Comparison of ENCODE assay signal across 9 cellular contexts in the genomic region with DNA sequence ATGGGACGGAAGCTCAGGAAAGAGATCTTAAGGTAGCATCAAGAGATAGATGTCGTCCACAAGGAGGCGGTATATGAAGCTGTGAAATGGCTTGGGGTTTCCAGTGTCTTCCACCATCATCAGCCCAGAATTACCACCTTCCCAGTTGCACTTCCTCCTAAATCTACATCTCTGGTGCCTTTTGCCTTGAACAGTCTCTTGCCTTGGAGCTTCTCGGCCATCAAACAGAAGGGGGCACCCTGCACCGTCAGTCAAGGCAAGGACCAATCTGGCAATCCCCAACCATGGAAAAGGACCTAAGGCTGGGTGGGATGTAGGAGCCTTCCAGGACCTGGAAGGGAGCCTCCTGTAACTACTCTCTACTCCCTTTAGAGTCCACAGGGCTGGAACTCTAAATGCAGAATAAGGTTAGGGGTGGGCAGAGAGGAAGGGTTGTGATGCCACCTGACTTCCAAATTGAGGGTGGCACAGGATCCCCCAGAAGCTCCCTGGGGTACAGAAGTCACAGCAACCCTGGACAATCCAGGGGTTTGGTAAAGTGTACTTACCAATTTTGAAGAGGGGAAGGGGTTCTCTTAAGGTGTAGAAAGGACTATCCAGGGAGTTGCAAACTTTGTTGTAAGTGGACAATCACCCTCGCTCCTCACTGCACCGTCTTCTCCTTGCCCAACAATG. TPM values are rescaled to one million over a fixed set of nuclear protein-coding genes. Genes with fewer than 3 reads are reported as not detected.
DNase-seq lines count a peak whose midpoint lies in the region; ATAC-seq and TF ChIP-seq lines count a peak whose summit lies in the region.
"Had no signal": no experiment of that assay in that cellular context is flagged by ENCODE, and none has a peak within 500 bp of the region (broad histone marks: within the 10 kb centered on the region; RNA-seq: fewer than 3 reads in every experiment).

No MANE protein-coding gene starts in this region.

- H3K27me3 ChIP-seq in heart right ventricle = peaks cover 7 to 74% (median 50%) of the 10 kb centered on the region in 7 donors
- H3K27me3 ChIP-seq in left ventricle myocardium inferior (ENCODE audit: low read depth) = peaks cover 77% of the 10 kb centered on the region
- H3K27me3 ChIP-seq in RWPE2 (ENCODE audit: insufficient read depth, poor library complexity, severe bottlenecking) = peaks cover 61% of the 10 kb centered on the region
- no peaks in the 10 kb centered on the region for H3K27me3 ChIP-seq in uterus

- peaks cover 0 to 5% (median 0%) of the 10 kb centered on the region in 9 donors for H3K4me1 ChIP-seq in heart right ventricle
- peaks cover 12% of the 10 kb centered on the region for H3K4me1 ChIP-seq in left ventricle myocardium inferior
- no peaks in the 10 kb centered on the region for H3K4me1 ChIP-seq in RWPE2 (ENCODE audit: insufficient read depth, poor library complexity, severe bottlenecking)
- no peaks in the 10 kb centered on the region for H3K4me1 ChIP-seq in uterus

- TF ChIP-seq CTCF in heart right ventricle (IDR thresholded peaks at IDR 0.05) (peak in 7 of 9 donors; percentile 4 to 50 (median 24)), left ventricle myocardium inferior (IDR thresholded peaks at IDR 0.05; ENCODE audit: borderline replicate concordance) (no peak), RWPE2 (IDR thresholded peaks at IDR 0.05; ENCODE audit: poor library complexity, severe bottlenecking) (peak; percentile 30), uterus (IDR thresholded peaks at IDR 0.05) (peak; percentile 45 to 65 (median 54))

- H3K27ac ChIP-seq in heart right ventricle (no peak overlapping the region), left ventricle myocardium inferior (replicated peaks) (no peak overlapping the region), RWPE2 (ENCODE audit: poor library complexity, severe bottlenecking) (no peak overlapping the region), uterus (peak overlapping the region in 1 of 2 donors; percentile 85)

- 41 to 45% methylated on average over 7 of the region's 7 CpGs for WGBS in heart right ventricle, 2 donors

- H3K36me3 ChIP-seq in heart right ventricle (no peaks in the 10 kb centered on the region), left ventricle myocardium inferior (no peaks in the 10 kb centered on the region), RWPE2 (ENCODE audit: low read depth) (no peaks in the 10 kb centered on the region), uterus (no peaks in the 10 kb centered on the region)

- intact Hi-C loops in heart right ventricle (cut with DNase I) = loop anchor here in 2 of 10 donors (5.0 to 10.0 kb wide), 2 partner anchors 285 to 393 kb away; no protein-coding TSS in a partner anchor
- intact Hi-C loops in left ventricle myocardium inferior (cut with micrococcal nuclease) = no loop called here
- intact Hi-C loops in uterus (cut with DNase I; ENCODE audit: low total_unique reads) = loop anchor here (10.0 kb wide), 1 partner anchor 395 kb away; no protein-coding TSS in a partner anchor

- no peak for TF ChIP-seq POLR2A in uterus (IDR thresholded peaks at IDR 0.05)

- ATAC-seq in heart right ventricle (peak in 5 of 8 donors; percentile 31 to 58 (median 52)), RWPE2 (ENCODE audit: low read depth) (no peak), HG03025 (IDR thresholded peaks at IDR 0.05; ENCODE audit: low FRiP score, unreplicated experiment) (no peak), HG02840 (IDR thresholded peaks at IDR 0.05; ENCODE audit: low FRiP score, unreplicated experiment) (no peak)

- H3K9me3 ChIP-seq in heart right ventricle (peaks cover 0 to 2% (median 0%) of the 10 kb centered on the region in 11 donors), left ventricle myocardium inferior (replicated peaks) (no peaks in the 10 kb centered on the region), RWPE2 (ENCODE audit: severe bottlenecking) (no peaks in the 10 kb centered on the region), uterus (no peaks in the 10 kb centered on the region)

- peak in 1 of 2 donors; percentile 12 for DNase-seq in heart right ventricle
- no peak for DNase-seq in left ventricle myocardium inferior
- DNase-seq in RWPE2 (ENCODE audit: low spot score) = no peak
- peak; percentile 30 for DNase-seq in iPS-NIHi11 (ENCODE audit: low spot score)
- peak; percentile 53 to 59 for DNase-seq in uterus
- no peak for DNase-seq in putamen (ENCODE audit: low spot score)
- DNase-seq: NCI-H2171 had no signal

- H3K4me3 ChIP-seq in heart right ventricle (no peak overlapping the region), left ventricle myocardium inferior (no peak overlapping the region), RWPE2 (ENCODE audit: severe bottlenecking) (no peak overlapping the region), uterus (peak overlapping the region in 1 of 2 donors; percentile 45)

RNA-seq across cellular contexts. Expression of a gene that starts 1.0 kb away (rescaled TPM):
- under 1 TPM in 8 of 10 donors, not detected in 2; 0.02 to 1.00 (median 0.15) TPM for total RNA-seq in heart right ventricle
- under 1 TPM; 0.06 to 0.07 TPM for polyA plus RNA-seq in heart right ventricle
- 0.08 TPM for total RNA-seq in left ventricle myocardium inferior
- 10 to 100 TPM in 3 of 4 donors, 1 to 10 TPM in 1; 9.1 to 64.0 (median 30.4) TPM for total RNA-seq in uterus

Comparison
In these comparisons a context has a peak if more than half of its experiments do, and no peak if none do; other contexts are left out.
1. ATAC-seq: peak in heart right ventricle (5 of 8); none in RWPE2 (single experiment), HG03025 (single experiment) and HG02840 (single experiment).
2. DNase-seq: peak in iPS-NIHi11 (single experiment) and uterus (2 of 2); none in left ventricle myocardium inferior (single experiment), RWPE2 (single experiment) and putamen (single experiment).